Comparison of ENCODE assay signal across 8 cellular contexts in genomic region chr12:53006810-53007742, GRCh38. TPM values are rescaled to one million over a fixed set of nuclear protein-coding genes. Genes with fewer than 3 reads are reported as not detected.
DNase-seq lines count a peak whose midpoint lies in the region; ATAC-seq, FAIRE-seq and TF ChIP-seq lines count a peak whose summit lies in the region.

No MANE protein-coding gene starts in this region.

- no peaks in the 10 kb centered on the region for H3K27me3 Mint-ChIP-seq in dendritic cell treated with granulocyte-macrophage colony-stimulating factor and Interleukin-4, amounts not matched to agents 40 ng/mL and 50 ng/mL, for 4 days

- intact Hi-C loops in dendritic cell treated with granulocyte-macrophage colony-stimulating factor and Interleukin-4, amounts not matched to agents 40 ng/mL and 50 ng/mL, for 4 days (cut with micrococcal nuclease) = no loop called here
- intact Hi-C loops in HepG2 (cut with micrococcal nuclease; ENCODE audit: unreplicated experiment) = loop anchor here (1.0 kb wide), 1 partner anchor 14 kb away; no protein-coding TSS in a partner anchor

- WGBS in HepG2 (ENCODE audit: low lambda C conversion rate) = under 1% methylated on average over 37 of the region's 43 CpGs

- TF ChIP-seq POLR2A in HepG2 (IDR thresholded peaks at IDR 0.05; ENCODE audit: insufficient read depth in 1 of 2, low read depth in 2 of 2, low read length in 2 of 2) = peak; percentile 67 to 78

- peak overlapping the region; percentile 99 for H3K9ac ChIP-seq in HepG2 (ENCODE audit: insufficient read depth, low read depth, low read length)

- in situ Hi-C loops in HepG2 (cut with HindIII; ENCODE audit: extremely low pct_ligation_motif_present, low pct_unique_long_range_greater_than_20kb) = no loop called here

- CTCF ChIA-PET in HepG2 (lab: Yijun Ruan, JAX; ENCODE audit: low intra/inter-chr PET ratio, low total read pairs) = interaction anchor here (0.6 kb wide), 1 partner anchor 26 kb away, joined by 3 read pairs; no protein-coding TSS in a partner anchor

- peaks cover 55% of the 10 kb centered on the region for H3K4me1 ChIP-seq in HepG2 (ENCODE audit: insufficient read depth, low read length)

- peaks cover 58% of the 10 kb centered on the region for H3K79me2 ChIP-seq in HepG2 (ENCODE audit: insufficient read depth, low read length)

- peak overlapping the region; percentile 89 to 93 (median 92) for H3K4me3 ChIP-seq in HepG2 (replicated peaks in 1 of 3; ENCODE audit: insufficient read depth in 1 of 3, low read depth in 2 of 3, low read length in 3 of 3)

- peak overlapping the region; percentile 99 for H3K27ac ChIP-seq in HepG2 (ENCODE audit: extremely low read length, insufficient read depth, low read length)

- POLR2A ChIA-PET in HepG2 (lab: Yijun Ruan, JAX) = interaction anchor here (0.6 to 4.0 kb wide), 22 partner anchors 10 to 292 kb away, joined by 3 to 159 read pairs (median 6); partner anchors contain the start of genes KRT8, MYG1, SPRYD3 and TNS2

- peaks cover 53% of the 10 kb centered on the region for H3K36me3 Mint-ChIP-seq in dendritic cell treated with granulocyte-macrophage colony-stimulating factor and Interleukin-4, amounts not matched to agents 40 ng/mL and 50 ng/mL, for 4 days (ENCODE audit: low read depth)

- DNase-seq in COR-L47 (lab: John Stamatoyannopoulos, UW) = peak; percentile 63
- peak; percentile 77 for DNase-seq in NCI-H510A (lab: John Stamatoyannopoulos, UW)
- peak; percentile 76 for DNase-seq in activated CD4-positive, alpha-beta T cell treated with anti-CD3 and anti-CD28 coated beads, Interleukin-2, amount 50 U/mL, for 1 hour
- DNase-seq in HepG2 (ENCODE audit: low spot score) = peak; percentile 71
- peak; percentile 87 for DNase-seq in stimulated activated CD4-positive, alpha-beta T cell treated with anti-CD3 and anti-CD28 coated beads, Interleukin-4, amount 100 ng/mL, for 1 hour

- H3K9me3 ChIP-seq in HepG2 (ENCODE audit: low read length) = no peaks in the 10 kb centered on the region

- no peaks in the 10 kb centered on the region for H3K9me3 Mint-ChIP-seq in dendritic cell treated with granulocyte-macrophage colony-stimulating factor and Interleukin-4, amounts not matched to agents 40 ng/mL and 50 ng/mL, for 4 days

- TF ChIP-seq EP300 in HepG2 (IDR thresholded peaks at IDR 0.05; ENCODE audit: low read depth in 2 of 2, low read length in 2 of 2) (no peak), HepG2 (CRISPR knock-in tag; IDR thresholded peaks at IDR 0.05; ENCODE audit: borderline replicate concordance) (no peak; the same call in 1 of the 2 replicates)

- H3K27ac Mint-ChIP-seq in dendritic cell treated with granulocyte-macrophage colony-stimulating factor and Interleukin-4, amounts not matched to agents 40 ng/mL and 50 ng/mL, for 4 days = peak overlapping the region; percentile 99

- H3K27me3 ChIP-seq in HepG2 (ENCODE audit: control insufficient read depth in 1 of 2, insufficient read depth in 2 of 2, low read length in 2 of 2) = no peaks in the 10 kb centered on the region; a peak in 1 of 5 replicates

- H3K4me1 Mint-ChIP-seq in dendritic cell treated with granulocyte-macrophage colony-stimulating factor and Interleukin-4, amounts not matched to agents 40 ng/mL and 50 ng/mL, for 4 days (ENCODE audit: low read depth) = peaks cover 36% of the 10 kb centered on the region

- H3K4me3 Mint-ChIP-seq in dendritic cell treated with granulocyte-macrophage colony-stimulating factor and Interleukin-4, amounts not matched to agents 40 ng/mL and 50 ng/mL, for 4 days = peak overlapping the region; percentile 94

- H3K4me2 ChIP-seq in HepG2 (ENCODE audit: low read depth, low read length) = peak overlapping the region; percentile 81

- TF ChIP-seq RAD21 in HepG2 (CRISPR knock-in tag; IDR thresholded peaks at IDR 0.05) = no peak

- no peak overlapping the region for H2AFZ ChIP-seq in HepG2 (ENCODE audit: low read length)

- H4K20me1 ChIP-seq in HepG2 (ENCODE audit: insufficient read depth, low read length) = peaks cover 52% of the 10 kb centered on the region

- TSS peak; percentile 56 for BruUV-seq in HepG2 (replicated peaks; lab: Mats Ljungman, UMichigan)

- FAIRE-seq in HepG2 (lab: Jason Lieb, UNC) = no peak

- ATAC-seq in HG02840 (IDR thresholded peaks at IDR 0.05; ENCODE audit: low FRiP score, unreplicated experiment) (peak; percentile 22), HepG2 (peak; percentile 60), HG03571 (IDR thresholded peaks at IDR 0.05; ENCODE audit: unreplicated experiment) (no peak)

- peaks cover 0 to 24% of the 10 kb centered on the region in 2 experiments; a peak in 4 of 5 replicates for H3K36me3 ChIP-seq in HepG2 (replicated peaks in 1 of 2; ENCODE audit: control insufficient read depth in 1 of 2, insufficient read depth in 2 of 2, low read length in 2 of 2)

- no peak for TF ChIP-seq CTCF in HepG2 (CRISPR knock-in tag; IDR thresholded peaks at IDR 0.05)

RNA-seq across cellular contexts. Expression of gene EIF4B, which starts 0.8 kb away (rescaled TPM):
- total RNA-seq in HepG2 (2016; rRNA removed; fragmentation: Illumina TruSeq; extraction: Trizol) = 548 and 779 TPM in 2 replicates
- total RNA-seq in HepG2 (2016; cell fraction: cytosol; rRNA removed; fragmentation: Illumina TruSeq; extraction: Trizol; ENCODE audit: low read depth) = 127 and 150 TPM in 2 replicates
- total RNA-seq in HepG2 (2016; cell fraction: insoluble cytoplasmic fraction; rRNA removed; fragmentation: Illumina TruSeq; extraction: Trizol) = 568 and 746 TPM in 2 replicates
- 454 and 551 TPM in 2 replicates for total RNA-seq in HepG2 (2016; cell fraction: membrane; rRNA removed; fragmentation: Illumina TruSeq; extraction: Trizol)
- total RNA-seq in HepG2 (2016; cell fraction: nucleus; rRNA removed; fragmentation: Illumina TruSeq; extraction: Trizol) = 263 and 291 TPM in 2 replicates
- polyA plus RNA-seq in HepG2 (2011; rRNA removed) = 327 and 416 TPM in 2 replicates
- 501 and 516 TPM in 2 replicates for polyA plus RNA-seq in HepG2 (2011; cell fraction: cytosol; rRNA removed)
- 203 and 222 TPM in 2 replicates for polyA plus RNA-seq in HepG2 (2011; cell fraction: nucleus; rRNA removed)
- polyA plus RNA-seq in HepG2 (2012) = 450 and 479 TPM in 2 replicates
- polyA plus RNA-seq in HepG2 (2016; cell fraction: cytosol; fragmentation: Illumina TruSeq; extraction: Trizol; ENCODE audit: low read depth) = 74.7 and 91.4 TPM in 2 replicates
- 445 and 458 TPM in 2 replicates for polyA plus RNA-seq in HepG2 (2016; cell fraction: insoluble cytoplasmic fraction; fragmentation: Illumina TruSeq; extraction: Trizol; ENCODE audit: low read depth)
- 254 and 316 TPM in 2 replicates for polyA plus RNA-seq in HepG2 (2016; cell fraction: membrane; fragmentation: Illumina TruSeq; extraction: Trizol; ENCODE audit: low read depth)
- 258 and 266 TPM in 2 replicates for polyA plus RNA-seq in HepG2 (2016; cell fraction: nucleus; fragmentation: Illumina TruSeq; extraction: Trizol; ENCODE audit: insufficient read depth, low read depth)
- polyA minus RNA-seq in HepG2 (2011; rRNA and poly(A)+ RNA removed; ENCODE audit: low replicate concordance) = 738 and 1,247 TPM in 2 replicates
- polyA minus RNA-seq in HepG2 (2011; cell fraction: cytosol; rRNA and poly(A)+ RNA removed) = 496 and 595 TPM in 2 replicates
- 250 and 365 TPM in 2 replicates for polyA minus RNA-seq in HepG2 (2011; cell fraction: nucleus; rRNA and poly(A)+ RNA removed)

RNA-seq across cellular contexts. Expression of gene TNS2, which starts 42.8 kb away (rescaled TPM):
- 3.2 and 8.9 TPM in 2 replicates for total RNA-seq in HepG2 (2016; rRNA removed; fragmentation: Illumina TruSeq; extraction: Trizol)
- total RNA-seq in HepG2 (2016; cell fraction: cytosol; rRNA removed; fragmentation: Illumina TruSeq; extraction: Trizol; ENCODE audit: low read depth) = 3.1 and 5.0 TPM in 2 replicates
- total RNA-seq in HepG2 (2016; cell fraction: insoluble cytoplasmic fraction; rRNA removed; fragmentation: Illumina TruSeq; extraction: Trizol) = 2.8 and 9.5 TPM in 2 replicates
- total RNA-seq in HepG2 (2016; cell fraction: membrane; rRNA removed; fragmentation: Illumina TruSeq; extraction: Trizol) = 3.1 and 3.8 TPM in 2 replicates
- total RNA-seq in HepG2 (2016; cell fraction: nucleus; rRNA removed; fragmentation: Illumina TruSeq; extraction: Trizol) = 13.3 and 14.8 TPM in 2 replicates
- 18.0 and 20.4 TPM in 2 replicates for polyA plus RNA-seq in HepG2 (2011; rRNA removed)
- 3.9 and 6.8 TPM in 2 replicates for polyA plus RNA-seq in HepG2 (2011; cell fraction: cytosol; rRNA removed)
- 181 and 258 TPM in 2 replicates for polyA plus RNA-seq in HepG2 (2011; cell fraction: nucleus; rRNA removed)
- polyA plus RNA-seq in HepG2 (2012) = 13.0 and 15.3 TPM in 2 replicates
- 0.96 and 1.4 TPM in 2 replicates for polyA plus RNA-seq in HepG2 (2016; cell fraction: cytosol; fragmentation: Illumina TruSeq; extraction: Trizol; ENCODE audit: low read depth)
- 5.7 and 8.2 TPM in 2 replicates for polyA plus RNA-seq in HepG2 (2016; cell fraction: insoluble cytoplasmic fraction; fragmentation: Illumina TruSeq; extraction: Trizol; ENCODE audit: low read depth)
- 2.0 and 4.2 TPM in 2 replicates for polyA plus RNA-seq in HepG2 (2016; cell fraction: membrane; fragmentation: Illumina TruSeq; extraction: Trizol; ENCODE audit: low read depth)
- polyA plus RNA-seq in HepG2 (2016; cell fraction: nucleus; fragmentation: Illumina TruSeq; extraction: Trizol; ENCODE audit: insufficient read depth, low read depth) = 34.1 and 49.0 TPM in 2 replicates
- polyA minus RNA-seq in HepG2 (2011; rRNA and poly(A)+ RNA removed; ENCODE audit: low replicate concordance) = 34.0 and 38.3 TPM in 2 replicates
- 9.9 and 10.3 TPM in 2 replicates for polyA minus RNA-seq in HepG2 (2011; cell fraction: cytosol; rRNA and poly(A)+ RNA removed)
- 63.8 and 80.3 TPM in 2 replicates for polyA minus RNA-seq in HepG2 (2011; cell fraction: nucleus; rRNA and poly(A)+ RNA removed)

RNA-seq across cellular contexts. Expression of gene KRT18, which starts 58.2 kb away (rescaled TPM):
- total RNA-seq in HepG2 (2016; rRNA removed; fragmentation: Illumina TruSeq; extraction: Trizol) = 618 and 762 TPM in 2 replicates
- total RNA-seq in HepG2 (2016; cell fraction: cytosol; rRNA removed; fragmentation: Illumina TruSeq; extraction: Trizol; ENCODE audit: low read depth) = 344 and 369 TPM in 2 replicates
- total RNA-seq in HepG2 (2016; cell fraction: insoluble cytoplasmic fraction; rRNA removed; fragmentation: Illumina TruSeq; extraction: Trizol) = 631 and 704 TPM in 2 replicates
- total RNA-seq in HepG2 (2016; cell fraction: membrane; rRNA removed; fragmentation: Illumina TruSeq; extraction: Trizol) = 289 and 321 TPM in 2 replicates
- 291 and 298 TPM in 2 replicates for total RNA-seq in HepG2 (2016; cell fraction: nucleus; rRNA removed; fragmentation: Illumina TruSeq; extraction: Trizol)
- 433 and 436 TPM in 2 replicates for polyA plus RNA-seq in HepG2 (2011; rRNA removed)
- polyA plus RNA-seq in HepG2 (2011; cell fraction: cytosol; rRNA removed) = 543 and 742 TPM in 2 replicates
- polyA plus RNA-seq in HepG2 (2011; cell fraction: nucleus; rRNA removed) = 328 and 341 TPM in 2 replicates
- 356 and 426 TPM in 2 replicates for polyA plus RNA-seq in HepG2 (2012)
- 354 and 399 TPM in 2 replicates for polyA plus RNA-seq in HepG2 (2016; cell fraction: cytosol; fragmentation: Illumina TruSeq; extraction: Trizol; ENCODE audit: low read depth)
- 703 and 776 TPM in 2 replicates for polyA plus RNA-seq in HepG2 (2016; cell fraction: insoluble cytoplasmic fraction; fragmentation: Illumina TruSeq; extraction: Trizol; ENCODE audit: low read depth)
- polyA plus RNA-seq in HepG2 (2016; cell fraction: membrane; fragmentation: Illumina TruSeq; extraction: Trizol; ENCODE audit: low read depth) = 250 and 261 TPM in 2 replicates
- 432 and 466 TPM in 2 replicates for polyA plus RNA-seq in HepG2 (2016; cell fraction: nucleus; fragmentation: Illumina TruSeq; extraction: Trizol; ENCODE audit: insufficient read depth, low read depth)
- polyA minus RNA-seq in HepG2 (2011; rRNA and poly(A)+ RNA removed; ENCODE audit: low replicate concordance) = 346 and 697 TPM in 2 replicates
- 294 and 350 TPM in 2 replicates for polyA minus RNA-seq in HepG2 (2011; cell fraction: cytosol; rRNA and poly(A)+ RNA removed)
- 138 and 164 TPM in 2 replicates for polyA minus RNA-seq in HepG2 (2011; cell fraction: nucleus; rRNA and poly(A)+ RNA removed)
